In genomic region chr17:77352996-77353395, GRCh38 we compare ENCODE assay signal across 20 cellular contexts.
DNase-seq lines count a peak whose midpoint lies in the region; ATAC-seq and TF ChIP-seq lines count a peak whose summit lies in the region.
"Had no signal": no experiment of that assay in that cellular context is flagged by ENCODE, and none has a peak within 500 bp of the region (broad histone marks: within the 10 kb centered on the region; RNA-seq: fewer than 3 reads in every experiment).

No MANE protein-coding gene starts in this region.

- no peaks in the 10 kb centered on the region for H3K9me3 ChIP-seq in adrenal gland (replicated peaks in 1 of 3)
- H3K9me3 ChIP-seq: heart right ventricle, prostate gland, spleen, upper lobe of left lung had no signal

- ATAC-seq in activated naive CD8-positive, alpha-beta T cell treated with anti-CD3 and anti-CD28 coated beads, Interleukin-2, amount 10 ng/mL, durations not matched to agents 7 days and 5 days (ENCODE audit: low read depth), result no peak
- ATAC-seq: activated CD8-positive, alpha-beta T cell treated with anti-CD3 and anti-CD28 coated beads for 36 hours; heart right ventricle; naive thymus-derived CD8-positive, alpha-beta T cell; WTC11 had no signal

- peak overlapping the region in 3 of 5 donors; percentile 85 to 98 (median 95) for H3K27ac ChIP-seq in adrenal gland

- POLR2A ChIA-PET in activated naive CD8-positive, alpha-beta T cell treated with anti-CD3 and anti-CD28 coated beads, Interleukin-2, amount 10 ng/mL, durations not matched to agents 7 days and 5 days (lab: Charles Lee), result no interaction called here

- H3K4me3 ChIP-seq in adrenal gland, result no peak overlapping the region
- H3K4me3 ChIP-seq: heart right ventricle, prostate gland, spleen, upper lobe of left lung had no signal

- intact Hi-C loops in adrenal gland (cut with DNase I), result no loop called here

- peaks cover 40 to 52% of the 10 kb centered on the region in 2 donors for H3K4me1 ChIP-seq in adrenal gland (replicated peaks in 1 of 2)
- H3K4me1 ChIP-seq: prostate gland had no signal

- peaks cover 1% of the 10 kb centered on the region for H3K27me3 Mint-ChIP-seq in activated naive CD8-positive, alpha-beta T cell treated with anti-CD3 and anti-CD28 coated beads, Interleukin-2, amount 10 ng/mL, durations not matched to agents 7 days and 5 days
- H3K27me3 Mint-ChIP-seq in activated naive CD8-positive, alpha-beta T cell treated with anti-CD3 and anti-CD28 coated beads for 36 hours, result no peaks in the 10 kb centered on the region
- H3K27me3 Mint-ChIP-seq in type B pancreatic cell, result no peaks in the 10 kb centered on the region
- H3K27me3 Mint-ChIP-seq: activated CD8-positive, alpha-beta T cell treated with anti-CD3 and anti-CD28 coated beads for 36 hours; naive thymus-derived CD8-positive, alpha-beta T cell had no signal

- WGBS in adrenal gland, 4 donors, result 94 to 100% (median 95%) methylated on average over 6 of the region's 6 CpGs

- TF ChIP-seq POLR2A in adrenal gland (IDR thresholded peaks at IDR 0.05), result no peak

- H3K36me3 ChIP-seq in adrenal gland (replicated peaks in 1 of 2), result no peaks in the 10 kb centered on the region
- H3K36me3 ChIP-seq: heart right ventricle, prostate gland, spleen, upper lobe of left lung had no signal

- H3K4me1 Mint-ChIP-seq in activated naive CD8-positive, alpha-beta T cell treated with anti-CD3 and anti-CD28 coated beads, Interleukin-2, amount 10 ng/mL, durations not matched to agents 7 days and 5 days, result peaks cover 16% of the 10 kb centered on the region
- H3K4me1 Mint-ChIP-seq in activated naive CD8-positive, alpha-beta T cell treated with anti-CD3 and anti-CD28 coated beads for 36 hours, result peaks cover 11% of the 10 kb centered on the region
- H3K4me1 Mint-ChIP-seq in type B pancreatic cell (ENCODE audit: unreplicated experiment), result peaks cover 31% of the 10 kb centered on the region

- H3K9me3 Mint-ChIP-seq in activated naive CD8-positive, alpha-beta T cell treated with anti-CD3 and anti-CD28 coated beads, Interleukin-2, amount 10 ng/mL, durations not matched to agents 7 days and 5 days, result peaks cover 2% of the 10 kb centered on the region
- no peaks in the 10 kb centered on the region for H3K9me3 Mint-ChIP-seq in activated naive CD8-positive, alpha-beta T cell treated with anti-CD3 and anti-CD28 coated beads for 36 hours
- no peaks in the 10 kb centered on the region for H3K9me3 Mint-ChIP-seq in type B pancreatic cell
- H3K9me3 Mint-ChIP-seq: activated CD8-positive, alpha-beta T cell treated with anti-CD3 and anti-CD28 coated beads for 36 hours; activated T-helper 2 cell treated with anti-CD3 and anti-CD28 coated beads, Interferon-gamma antibody, Interleukin-2, Interleukin-4, amounts not matched to agents 10 μg/mL and 5 μg/mL and 100 μg/mL, durations not matched to agents 14 hours and 24 hours and 36 hours; naive thymus-derived CD8-positive, alpha-beta T cell had no signal

- no peak overlapping the region for H3K4me3 Mint-ChIP-seq in activated naive CD8-positive, alpha-beta T cell treated with anti-CD3 and anti-CD28 coated beads, Interleukin-2, amount 10 ng/mL, durations not matched to agents 7 days and 5 days
- no peak overlapping the region for H3K4me3 Mint-ChIP-seq in activated naive CD8-positive, alpha-beta T cell treated with anti-CD3 and anti-CD28 coated beads for 36 hours
- peak overlapping the region; percentile 31 for H3K4me3 Mint-ChIP-seq in type B pancreatic cell
- H3K4me3 Mint-ChIP-seq: activated CD8-positive, alpha-beta T cell treated with anti-CD3 and anti-CD28 coated beads for 36 hours; WTC11 had no signal

- TF ChIP-seq CTCF in adrenal gland (IDR thresholded peaks at IDR 0.05) (no peak), type B pancreatic cell (conservative IDR thresholded peaks at IDR 0.05) (no peak)

- H3K27ac Mint-ChIP-seq in activated naive CD8-positive, alpha-beta T cell treated with anti-CD3 and anti-CD28 coated beads, Interleukin-2, amount 10 ng/mL, durations not matched to agents 7 days and 5 days, result no peak overlapping the region
- no peak overlapping the region for H3K27ac Mint-ChIP-seq in activated naive CD8-positive, alpha-beta T cell treated with anti-CD3 and anti-CD28 coated beads for 36 hours
- no peak overlapping the region for H3K27ac Mint-ChIP-seq in type B pancreatic cell
- H3K27ac Mint-ChIP-seq: activated CD8-positive, alpha-beta T cell treated with anti-CD3 and anti-CD28 coated beads for 36 hours; activated T-helper 2 cell treated with anti-CD3 and anti-CD28 coated beads, Interferon-gamma antibody, Interleukin-2, Interleukin-4, amounts not matched to agents 10 μg/mL and 5 μg/mL and 100 μg/mL, durations not matched to agents 14 hours and 24 hours and 36 hours had no signal

- H3K36me3 Mint-ChIP-seq in activated naive CD8-positive, alpha-beta T cell treated with anti-CD3 and anti-CD28 coated beads, Interleukin-2, amount 10 ng/mL, durations not matched to agents 7 days and 5 days, result no peaks in the 10 kb centered on the region
- no peaks in the 10 kb centered on the region for H3K36me3 Mint-ChIP-seq in activated naive CD8-positive, alpha-beta T cell treated with anti-CD3 and anti-CD28 coated beads for 36 hours
- H3K36me3 Mint-ChIP-seq in type B pancreatic cell, result peaks cover 3% of the 10 kb centered on the region
- H3K36me3 Mint-ChIP-seq: naive thymus-derived CD8-positive, alpha-beta T cell had no signal

- DNase-seq in activated naive CD8-positive, alpha-beta T cell treated with anti-CD3 and anti-CD28 coated beads, Interleukin-2, amount 10 ng/mL, durations not matched to agents 7 days and 5 days, result peak; percentile 13
- DNase-seq in activated naive CD8-positive, alpha-beta T cell treated with anti-CD3 and anti-CD28 coated beads for 36 hours, result no peak
- peak in 3 of 7 donors; percentile 13 to 45 (median 16) for DNase-seq in adrenal gland
- DNase-seq in mucosa of gallbladder (ENCODE audit: low spot score), result peak; percentile 3
- peak; percentile 40 for DNase-seq in type B pancreatic cell (ENCODE audit: extremely low spot score, unreplicated experiment)
- DNase-seq in H4 (ENCODE audit: low spot score), result no peak
- DNase-seq in DMS 273 treated with DMSO at 0.1 percent for 48 hours (lab: John Stamatoyannopoulos, UW), result no peak
- no peak for DNase-seq in NCI-H2029 treated with DMSO at 0.1 percent for 48 hours (lab: John Stamatoyannopoulos, UW)
- DNase-seq: anterior cingulate cortex; central memory CD4-positive, alpha-beta T cell; heart right ventricle; naive thymus-derived CD8-positive, alpha-beta T cell; NCI-H1417; NCI-H2171 treated with DMSO at 0.1 percent for 48 hours; spleen had no signal

- no peaks in the 10 kb centered on the region for H3K27me3 ChIP-seq in adrenal gland
- H3K27me3 ChIP-seq: heart right ventricle, spleen, upper lobe of left lung had no signal

Comparison
In these comparisons a context has a peak if more than half of its experiments do, and no peak if none do; other contexts are left out.
1. DNase-seq: peak in activated naive CD8-positive, alpha-beta T cell treated with anti-CD3 and anti-CD28 coated beads, Interleukin-2, amount 10 ng/mL, durations not matched to agents 7 days and 5 days (single experiment), mucosa of gallbladder (single experiment) and type B pancreatic cell (single experiment); none in activated naive CD8-positive, alpha-beta T cell treated with anti-CD3 and anti-CD28 coated beads for 36 hours (single experiment), H4 (single experiment), DMS 273 treated with DMSO at 0.1 percent for 48 hours (single experiment) and NCI-H2029 treated with DMSO at 0.1 percent for 48 hours (single experiment).